2 cellular contexts compared by ENCODE assay signal in genomic region chr12:15904378-15904920, GRCh38.
TF ChIP-seq lines count a peak whose summit lies in the region.

No MANE protein-coding gene starts in this region.

TF ChIP-seq in GM12891, 5 proteins besides CTCF, POLR2A, EP300 and RAD21:
- no peak for TF ChIP-seq SPI1 (IDR thresholded peaks at IDR 0.05; ENCODE audit: low read depth, low read length)
- TF ChIP-seq POU2F2 (IDR thresholded peaks at IDR 0.05; ENCODE audit: low read depth, low read length) = no peak
- TF ChIP-seq PAX5 (IDR thresholded peaks at IDR 0.05; ENCODE audit: insufficient read depth, low read length, severe bottlenecking) = no peak
- no peak for TF ChIP-seq TAF1 (IDR thresholded peaks at IDR 0.05; ENCODE audit: low read depth, low read length)
- peak; percentile 48; the same call in 1 of the 2 replicates for TF ChIP-seq POLR2AphosphoS5 (IDR thresholded peaks at IDR 0.05; ENCODE audit: low read depth, low read length)

TF ChIP-seq in K562, 482 proteins besides CTCF, POLR2A, EP300 and RAD21:
- TF ChIP-seq KAT8 (IDR thresholded peaks at IDR 0.05; ENCODE audit: low read depth) (no peak), ZFPM2 (CRISPR knock-in tag; IDR thresholded peaks at IDR 0.05) (no peak), ZNF143 (CRISPR knock-in tag; IDR thresholded peaks at IDR 0.05) (no peak), SUPT5H (IDR thresholded peaks at IDR 0.05) (0 out of 2 replicates have a peak, but pooled peaks have one; percentile 14), EWSR1 (IDR thresholded peaks at IDR 0.05; ENCODE audit: borderline replicate concordance, low read depth, partially characterized antibody) (peak; percentile 18), PTBP1 (IDR thresholded peaks at IDR 0.05; ENCODE audit: low read depth, low read length) (no peak)
